In genomic region chr2:29157131-29157530, GRCh38 we compare ENCODE assay signal across 32 cellular contexts.
"Had no signal": no experiment of that assay in that cellular context is flagged by ENCODE, and none has a peak within 500 bp of the region (broad histone marks: within the 10 kb centered on the region; RNA-seq: fewer than 3 reads in every experiment).

No MANE protein-coding gene starts in this region.

- H3K9ac ChIP-seq: SK-N-SH had no signal

- H3K27me3 ChIP-seq: adrenal gland, SJCRH30 had no signal

- H3K4me1 ChIP-seq: adrenal gland, SJCRH30 had no signal

- H3K4me2 ChIP-seq: SK-N-SH had no signal

- H3K27me3 Mint-ChIP-seq: activated naive CD4-positive, alpha-beta T cell treated with anti-CD3 and anti-CD28 coated beads, Interleukin-2, amount 10 ng/mL, durations not matched to agents 7 days and 5 days; activated naive CD8-positive, alpha-beta T cell treated with anti-CD3 and anti-CD28 coated beads, Interleukin-2, amount 10 ng/mL, durations not matched to agents 7 days and 5 days had no signal

- H3K27ac Mint-ChIP-seq: activated CD8-positive, alpha-beta T cell treated with anti-CD3 and anti-CD28 coated beads, Interleukin-2, amount 10 ng/mL, durations not matched to agents 7 days and 5 days; activated naive CD4-positive, alpha-beta T cell treated with anti-CD3 and anti-CD28 coated beads, Interleukin-2, amount 10 ng/mL, durations not matched to agents 7 days and 5 days; activated naive CD8-positive, alpha-beta T cell treated with anti-CD3 and anti-CD28 coated beads, Interleukin-2, amount 10 ng/mL, durations not matched to agents 7 days and 5 days; activated T-helper 1 cell treated with anti-CD3 and anti-CD28 coated beads, Interleukin-12 subunit alpha, Interleukin-12 subunit beta, Interleukin-2, Interleukin-4 antibody, amounts not matched to agents 30 ng/mL and 10 ng/mL and 1 ng/mL, durations not matched to agents 14 hours and 24 hours and 36 hours; WTC11 had no signal

- DNase-seq: activated CD4-positive, alpha-beta T cell treated with anti-CD3 and anti-CD28 coated beads for 48 hours; activated CD4-positive, alpha-beta T cell treated with anti-CD3 and anti-CD28 coated beads, Interleukin-2, amount 50 U/mL, for 4 hours; activated CD4-positive, CD25-positive, alpha-beta regulatory T cell treated with anti-CD3 and anti-CD28 coated beads, Interleukin-2, amount 50 U/mL, for 72 hours; activated CD8-positive, alpha-beta memory T cell treated with anti-CD3 and anti-CD28 coated beads, Interleukin-2, amount 50 U/mL, for 48 hours; activated CD8-positive, alpha-beta T cell treated with anti-CD3 and anti-CD28 coated beads, Interleukin-2, amount 10 ng/mL, durations not matched to agents 7 days and 5 days; activated gamma-delta T cell; activated naive CD4-positive, alpha-beta T cell treated with anti-CD3 and anti-CD28 coated beads, Interleukin-2, amount 10 ng/mL, durations not matched to agents 7 days and 5 days; activated naive CD8-positive, alpha-beta T cell treated with anti-CD3 and anti-CD28 coated beads, Interleukin-2, amount 10 ng/mL, durations not matched to agents 7 days and 5 days; activated T-cell treated with anti-CD3 and anti-CD28 coated beads, Interleukin-2, amount 50 U/mL, for 1 hour; adrenal gland; anterior cingulate cortex; cerebellar nuclear complex; KG1; NCI-H1092; NCI-H1417 treated with DMSO at 0.1 percent for 48 hours; NCI-H1694; NCI-H2029; NCI-H2107; NCI-H2171 treated with DMSO at 0.1 percent for 48 hours; NCI-H226; NCI-H510A; NCI-H526 treated with DMSO at 0.1 percent for 48 hours; NK-92 treated with Interleukin-12 subunit alpha and Interleukin-12 subunit beta, amount 100 ng/mL, for 24 hours; OCI-M1; Right ventricle myocardium superior; RPMI8226; SJCRH30; SK-N-SH; SW 1271 had no signal

- H3K36me3 Mint-ChIP-seq: WTC11 had no signal

- H3K4me1 Mint-ChIP-seq: activated naive CD4-positive, alpha-beta T cell treated with anti-CD3 and anti-CD28 coated beads, Interleukin-2, amount 10 ng/mL, durations not matched to agents 7 days and 5 days had no signal

- H3K4me3 Mint-ChIP-seq: activated CD8-positive, alpha-beta T cell treated with anti-CD3 and anti-CD28 coated beads, Interleukin-2, amount 10 ng/mL, durations not matched to agents 7 days and 5 days; activated naive CD4-positive, alpha-beta T cell treated with anti-CD3 and anti-CD28 coated beads, Interleukin-2, amount 10 ng/mL, durations not matched to agents 7 days and 5 days; activated naive CD8-positive, alpha-beta T cell treated with anti-CD3 and anti-CD28 coated beads, Interleukin-2, amount 10 ng/mL, durations not matched to agents 7 days and 5 days; activated T-helper 1 cell treated with anti-CD3 and anti-CD28 coated beads, Interleukin-12 subunit alpha, Interleukin-12 subunit beta, Interleukin-2, Interleukin-4 antibody, amounts not matched to agents 30 ng/mL and 10 ng/mL and 1 ng/mL, durations not matched to agents 14 hours and 24 hours and 36 hours; WTC11 had no signal

- ATAC-seq: activated CD8-positive, alpha-beta T cell treated with anti-CD3 and anti-CD28 coated beads, Interleukin-2, amount 10 ng/mL, durations not matched to agents 7 days and 5 days; Panc1; WTC11 had no signal

- H3K27ac ChIP-seq: adrenal gland, SJCRH30 had no signal

- H3K4me3 ChIP-seq: adrenal gland, SJCRH30 had no signal

- H3K9me3 ChIP-seq: adrenal gland, SJCRH30, SK-N-SH had no signal
